Comparison of ENCODE assay signal across 8 cellular contexts in genomic region chr20:48920527-48921167, GRCh38. TPM values are rescaled to one million over a fixed set of nuclear protein-coding genes. Genes with fewer than 3 reads are reported as not detected.
A peak's percentile ranks its signal among the peaks of the same experiment; 100 is the strongest.
DNase-seq lines count a peak whose midpoint lies in the region; ATAC-seq, FAIRE-seq and TF ChIP-seq lines count a peak whose summit lies in the region.

No MANE protein-coding gene starts in this region.

- peak overlapping the region; percentile 91 for H3K4me2 ChIP-seq in HepG2 (ENCODE audit: low read depth, low read length)

- H3K27me3 ChIP-seq in adrenal gland (no peaks in the 10 kb centered on the region), HepG2 (ENCODE audit: control insufficient read depth in 1 of 2, insufficient read depth in 2 of 2, low read length in 2 of 2) (peaks cover 0 to 5% of the 10 kb centered on the region in 2 experiments; a peak in 1 of 5 replicates), testis (no peaks in the 10 kb centered on the region)

- peaks cover 2% of the 10 kb centered on the region for H3K36me3 Mint-ChIP-seq in T-helper 1 cell treated with Interleukin-12 subunit alpha and Interleukin-12 subunit beta and Interleukin-4 antibody, amounts not matched to agents 30 μg/mL and 1 μg/mL, for 36 hours (ENCODE audit: low read depth)

- no peak overlapping the region for H2AFZ ChIP-seq in HepG2 (ENCODE audit: low read length)

- peak overlapping the region; percentile 95 for H3K27ac Mint-ChIP-seq in T-helper 1 cell treated with Interleukin-12 subunit alpha and Interleukin-12 subunit beta and Interleukin-4 antibody, amounts not matched to agents 30 μg/mL and 1 μg/mL, for 36 hours

- peak overlapping the region; percentile 98 for H3K4me3 Mint-ChIP-seq in T-helper 1 cell treated with Interleukin-12 subunit alpha and Interleukin-12 subunit beta and Interleukin-4 antibody, amounts not matched to agents 30 μg/mL and 1 μg/mL, for 36 hours

- H3K9ac ChIP-seq in HepG2 (ENCODE audit: insufficient read depth, low read depth, low read length) = peak overlapping the region; percentile 98

- intact Hi-C loops in adrenal gland (cut with DNase I) (no loop called here), HepG2 (cut with micrococcal nuclease; ENCODE audit: unreplicated experiment) (loop anchor here (5.0 to 10.0 kb wide), 2 partner anchors 127 to 546 kb away; partner anchors contain the start of gene CSE1L), testis (cut with DNase I; ENCODE audit: low total_unique reads) (no loop called here)

- H3K4me3 ChIP-seq in adrenal gland (peak overlapping the region in 3 of 4 donors; percentile 64 to 99 (median 73)), HepG2 (replicated peaks in 1 of 3; ENCODE audit: insufficient read depth in 1 of 3, low read depth in 2 of 3, low read length in 3 of 3) (peak overlapping the region; percentile 86 to 95 (median 91)), testis (peak overlapping the region; percentile 90 to 94)

- TF ChIP-seq POLR2A in adrenal gland (IDR thresholded peaks at IDR 0.05) = no peak
- TF ChIP-seq POLR2A in HepG2 (IDR thresholded peaks at IDR 0.05; ENCODE audit: insufficient read depth in 1 of 2, low read depth in 2 of 2, low read length in 2 of 2) = no peak
- no peak for TF ChIP-seq POLR2A in testis (IDR thresholded peaks at IDR 0.05)

- in situ Hi-C loops in HepG2 (cut with HindIII; ENCODE audit: extremely low pct_ligation_motif_present, low pct_unique_long_range_greater_than_20kb) = no loop called here

- peaks cover 13% of the 10 kb centered on the region for H4K20me1 ChIP-seq in HepG2 (ENCODE audit: insufficient read depth, low read length)

- H3K9me3 Mint-ChIP-seq in T-helper 1 cell treated with Interleukin-12 subunit alpha and Interleukin-12 subunit beta and Interleukin-4 antibody, amounts not matched to agents 30 μg/mL and 1 μg/mL, for 36 hours = no peaks in the 10 kb centered on the region

- TF ChIP-seq EP300 in HepG2 (IDR thresholded peaks at IDR 0.05; ENCODE audit: low read depth in 2 of 2, low read length in 2 of 2) (no peak), HepG2 (CRISPR knock-in tag; IDR thresholded peaks at IDR 0.05; ENCODE audit: borderline replicate concordance) (no peak)

- FAIRE-seq in HepG2 (lab: Jason Lieb, UNC) = no peak

- peak overlapping the region; percentile 91 to 100 (median 98) for H3K27ac ChIP-seq in adrenal gland
- peak overlapping the region; percentile 91 for H3K27ac ChIP-seq in HepG2 (ENCODE audit: extremely low read length, insufficient read depth, low read length)
- peak overlapping the region; percentile 92 to 93 for H3K27ac ChIP-seq in testis

- peaks cover 5% of the 10 kb centered on the region for H3K27me3 Mint-ChIP-seq in T-helper 1 cell treated with Interleukin-12 subunit alpha and Interleukin-12 subunit beta and Interleukin-4 antibody, amounts not matched to agents 30 μg/mL and 1 μg/mL, for 36 hours (ENCODE audit: low read depth)

- DNase-seq in T-helper 1 cell (no peak), adrenal gland (peak in 1 of 7 donors; percentile 69), HepG2 (ENCODE audit: low spot score) (no peak), testis (no peak)

- CTCF ChIA-PET in HepG2 (lab: Yijun Ruan, JAX; ENCODE audit: low intra/inter-chr PET ratio, low total read pairs) = no interaction called here

- peaks cover 33% of the 10 kb centered on the region for H3K4me1 Mint-ChIP-seq in T-helper 1 cell treated with Interleukin-12 subunit alpha and Interleukin-12 subunit beta and Interleukin-4 antibody, amounts not matched to agents 30 μg/mL and 1 μg/mL, for 36 hours (ENCODE audit: low read depth)

- WGBS in adrenal gland, 4 donors = 28 to 31% (median 30%) methylated on average over 10 of the region's 10 CpGs
- 3% methylated on average over 10 of the region's 10 CpGs for WGBS in HepG2 (ENCODE audit: low lambda C conversion rate)
- 15 to 18% methylated on average over 10 of the region's 10 CpGs for WGBS in testis, 2 donors

- no TSS peak for BruUV-seq in HepG2 (replicated peaks; lab: Mats Ljungman, UMichigan)

- peaks cover 27 to 45% of the 10 kb centered on the region in 2 donors for H3K4me1 ChIP-seq in adrenal gland (replicated peaks in 1 of 2)
- peaks cover 47% of the 10 kb centered on the region for H3K4me1 ChIP-seq in HepG2 (ENCODE audit: insufficient read depth, low read length)
- H3K4me1 ChIP-seq in testis = peaks cover 12% of the 10 kb centered on the region

- TF ChIP-seq CTCF in adrenal gland (IDR thresholded peaks at IDR 0.05) (no peak), HepG2 (CRISPR knock-in tag; IDR thresholded peaks at IDR 0.05) (no peak), testis (IDR thresholded peaks at IDR 0.05) (no peak)

- peaks cover 41% of the 10 kb centered on the region for H3K79me2 ChIP-seq in HepG2 (ENCODE audit: insufficient read depth, low read length)

- H3K36me3 ChIP-seq in adrenal gland (replicated peaks in 1 of 2) (no peaks in the 10 kb centered on the region), HepG2 (replicated peaks in 1 of 2; ENCODE audit: control insufficient read depth in 1 of 2, insufficient read depth in 2 of 2, low read length in 2 of 2) (no peaks in the 10 kb centered on the region), testis (ENCODE audit: low read depth, missing control alignments) (no peaks in the 10 kb centered on the region)

- TF ChIP-seq RAD21 in HepG2 (CRISPR knock-in tag; IDR thresholded peaks at IDR 0.05) = no peak

- POLR2A ChIA-PET in HepG2 (lab: Yijun Ruan, JAX) = no interaction called here

- no peak for ATAC-seq in HepG2
- no peak for ATAC-seq in GM21619 (IDR thresholded peaks at IDR 0.05; ENCODE audit: unreplicated experiment)
- no peak for ATAC-seq in GM19452 (IDR thresholded peaks at IDR 0.05; ENCODE audit: unreplicated experiment)
- no peak for ATAC-seq in HG03045 (IDR thresholded peaks at IDR 0.05; ENCODE audit: unreplicated experiment)

- no peaks in the 10 kb centered on the region for H3K9me3 ChIP-seq in adrenal gland (replicated peaks in 1 of 3)
- no peaks in the 10 kb centered on the region for H3K9me3 ChIP-seq in HepG2 (ENCODE audit: low read length)
- H3K9me3 ChIP-seq in testis = no peaks in the 10 kb centered on the region

TF ChIP-seq in HepG2, 621 proteins besides CTCF, POLR2A, EP300 and RAD21 (continues in another document):
- TF ChIP-seq ZNF180 (CRISPR knock-in tag; IDR thresholded peaks at IDR 0.05; ENCODE audit: borderline replicate concordance, low read depth) = no peak
- no peak for TF ChIP-seq XBP1 (CRISPR knock-in tag; IDR thresholded peaks at IDR 0.05)
- peak; percentile 4; the same call in 1 of the 2 replicates for TF ChIP-seq ZFP36L2 (CRISPR knock-in tag; IDR thresholded peaks at IDR 0.05)
- TF ChIP-seq, protein P1, sequence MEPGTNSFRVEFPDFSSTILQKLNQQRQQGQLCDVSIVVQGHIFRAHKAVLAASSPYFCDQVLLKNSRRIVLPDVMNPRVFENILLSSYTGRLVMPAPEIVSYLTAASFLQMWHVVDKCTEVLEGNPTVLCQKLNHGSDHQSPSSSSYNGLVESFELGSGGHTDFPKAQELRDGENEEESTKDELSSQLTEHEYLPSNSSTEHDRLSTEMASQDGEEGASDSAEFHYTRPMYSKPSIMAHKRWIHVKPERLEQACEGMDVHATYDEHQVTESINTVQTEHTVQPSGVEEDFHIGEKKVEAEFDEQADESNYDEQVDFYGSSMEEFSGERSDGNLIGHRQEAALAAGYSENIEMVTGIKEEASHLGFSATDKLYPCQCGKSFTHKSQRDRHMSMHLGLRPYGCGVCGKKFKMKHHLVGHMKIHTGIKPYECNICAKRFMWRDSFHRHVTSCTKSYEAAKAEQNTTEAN (CRISPR knock-in tag; conservative IDR thresholded peaks at IDR 0.05) = no peak
- TF ChIP-seq ZNF660 (CRISPR knock-in tag; IDR thresholded peaks at IDR 0.05; ENCODE audit: borderline replicate concordance, low read depth) = no peak
- no peak for TF ChIP-seq HOMEZ (CRISPR knock-in tag; IDR thresholded peaks at IDR 0.05; ENCODE audit: low read depth)
- TF ChIP-seq ELF1 (CRISPR knock-in tag; IDR thresholded peaks at IDR 0.05) = no peak; the same call in 1 of the 2 replicates

RNA-seq across cellular contexts. Expression of gene ARFGEF2, which starts 0.9 kb away (rescaled TPM):
- total RNA-seq in adrenal gland = 100 to 1,000 TPM in 2 of 8 donors, 10 to 100 TPM in 6; 52.8 to 128 (median 79.4) TPM
- polyA plus RNA-seq in adrenal gland = 10 to 100 TPM; 17.1 to 80.3 (median 33.1) TPM
- total RNA-seq in HepG2 (2016; rRNA removed; fragmentation: Illumina TruSeq; extraction: Trizol) = 60.8 and 89.4 TPM in 2 replicates
- 12.9 and 14.8 TPM in 2 replicates for total RNA-seq in HepG2 (2016; cell fraction: cytosol; rRNA removed; fragmentation: Illumina TruSeq; extraction: Trizol; ENCODE audit: low read depth)
- total RNA-seq in HepG2 (2016; cell fraction: insoluble cytoplasmic fraction; rRNA removed; fragmentation: Illumina TruSeq; extraction: Trizol) = 57.7 and 87.7 TPM in 2 replicates
- 22.8 and 23.2 TPM in 2 replicates for total RNA-seq in HepG2 (2016; cell fraction: membrane; rRNA removed; fragmentation: Illumina TruSeq; extraction: Trizol)
- total RNA-seq in HepG2 (2016; cell fraction: nucleus; rRNA removed; fragmentation: Illumina TruSeq; extraction: Trizol) = 61.8 and 69.9 TPM in 2 replicates
- 44.0 and 44.6 TPM in 2 replicates for polyA plus RNA-seq in HepG2 (2011; rRNA removed)
- 26.6 and 34.6 TPM in 2 replicates for polyA plus RNA-seq in HepG2 (2011; cell fraction: cytosol; rRNA removed)
- polyA plus RNA-seq in HepG2 (2011; cell fraction: nucleus; rRNA removed) = 49.9 and 56.4 TPM in 2 replicates
- polyA plus RNA-seq in HepG2 (2012) = 42.2 and 43.8 TPM in 2 replicates
- polyA plus RNA-seq in HepG2 (2016; cell fraction: cytosol; fragmentation: Illumina TruSeq; extraction: Trizol; ENCODE audit: low read depth) = 1.1 TPM in 2 replicates
- 38.0 and 39.6 TPM in 2 replicates for polyA plus RNA-seq in HepG2 (2016; cell fraction: insoluble cytoplasmic fraction; fragmentation: Illumina TruSeq; extraction: Trizol; ENCODE audit: low read depth)
- 3.0 and 3.5 TPM in 2 replicates for polyA plus RNA-seq in HepG2 (2016; cell fraction: membrane; fragmentation: Illumina TruSeq; extraction: Trizol; ENCODE audit: low read depth)
- 60.6 and 68.6 TPM in 2 replicates for polyA plus RNA-seq in HepG2 (2016; cell fraction: nucleus; fragmentation: Illumina TruSeq; extraction: Trizol; ENCODE audit: insufficient read depth, low read depth)
- 69.3 and 130 TPM in 2 replicates for polyA minus RNA-seq in HepG2 (2011; rRNA and poly(A)+ RNA removed; ENCODE audit: low replicate concordance)
- 69.6 and 83.1 TPM in 2 replicates for polyA minus RNA-seq in HepG2 (2011; cell fraction: cytosol; rRNA and poly(A)+ RNA removed)
- 96.2 and 117 TPM in 2 replicates for polyA minus RNA-seq in HepG2 (2011; cell fraction: nucleus; rRNA and poly(A)+ RNA removed)
- total RNA-seq in testis = 10 to 100 TPM; 52.6 to 57.0 TPM
- 47.8 TPM for polyA plus RNA-seq in testis (ENCODE audit: insufficient read depth, low read depth, low replicate concordance)
